7 cellular contexts compared by ENCODE assay signal in the genomic region with DNA sequence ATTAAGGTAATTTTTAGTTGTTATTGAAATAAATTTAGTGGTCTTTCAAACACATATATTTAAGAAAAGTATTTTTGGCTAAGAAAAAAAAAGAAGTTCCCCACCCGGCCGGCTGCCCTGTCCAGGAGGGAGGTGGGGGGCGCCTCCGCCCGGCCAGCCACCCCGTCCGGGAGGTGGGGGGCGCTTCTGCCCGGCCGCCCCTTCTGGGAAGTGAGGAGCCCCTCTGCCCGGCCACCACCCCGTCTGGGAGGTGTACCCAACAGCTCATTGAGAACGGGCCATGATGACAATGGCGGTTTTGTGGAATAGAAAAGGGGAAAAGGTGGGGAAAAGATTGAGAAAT. TPM values are rescaled to one million over a fixed set of nuclear protein-coding genes. Genes with fewer than 3 reads are reported as not detected.
DNase-seq lines count a peak whose midpoint lies in the region; ATAC-seq and TF ChIP-seq lines count a peak whose summit lies in the region.
"Not testable (repeated sequence)": the region's sequence is repeated elsewhere in the genome, so short reads cannot be mapped to it uniquely, and the experiment has no call there.

No MANE protein-coding gene starts in this region.

- not testable (repeated sequence) for H3K79me2 ChIP-seq in Loucy (ENCODE audit: insufficient read depth, low read length)

- ATAC-seq in CD4-positive, alpha-beta T cell (ENCODE audit: poor library complexity); activated CD8-positive, alpha-beta T cell treated with anti-CD3 and anti-CD28 coated beads for 36 hours; naive thymus-derived CD8-positive, alpha-beta T cell: not testable (repeated sequence)

- not testable (repeated sequence) for H3K9me2 ChIP-seq in Loucy (replicated peaks; ENCODE audit: low read depth, low read length)

- peak overlapping the region; percentile 80 for H3K27ac ChIP-seq in CD4-positive, alpha-beta T cell (ENCODE audit: low read depth, low read length)
- peak overlapping the region; percentile 58 for H3K27ac ChIP-seq in left ventricle myocardium inferior (replicated peaks)

- H3K4me1 ChIP-seq in Loucy (ENCODE audit: insufficient read depth, low read length, poor library complexity, severe bottlenecking), result peaks cover 37% of the 10 kb centered on the region
- H3K4me1 ChIP-seq in left ventricle myocardium inferior, result not testable (repeated sequence)

- not testable (repeated sequence) for H3K4me3 Mint-ChIP-seq in CD4-positive, alpha-beta T cell; activated CD8-positive, alpha-beta T cell treated with anti-CD3 and anti-CD28 coated beads for 36 hours; activated naive CD8-positive, alpha-beta T cell; stimulated activated naive CD8-positive, alpha-beta T cell treated with anti-CD3 and anti-CD28 coated beads, Interleukin-15, Interleukin-2, amounts not matched to agents 100 ng/mL and 50 ng/mL, for 24 hours
- H3K4me3 Mint-ChIP-seq in naive thymus-derived CD8-positive, alpha-beta T cell, result peak overlapping the region in 6 of 10 donors; percentile 65 to 87 (median 82)

- not testable (repeated sequence) for TF ChIP-seq CTCF in CD4-positive, alpha-beta T cell (IDR thresholded peaks at IDR 0.05); Loucy (conservative IDR thresholded peaks at IDR 0.05; ENCODE audit: low read length); activated CD8-positive, alpha-beta T cell treated with anti-CD3 and anti-CD28 coated beads for 36 hours (IDR thresholded peaks at IDR 0.05); left ventricle myocardium inferior (IDR thresholded peaks at IDR 0.05; ENCODE audit: borderline replicate concordance)

- not testable (repeated sequence) for H3K4me3 ChIP-seq in Loucy (ENCODE audit: low read length, poor library complexity, severe bottlenecking)
- H3K4me3 ChIP-seq in left ventricle myocardium inferior, result peak overlapping the region; percentile 21

- H3K9ac ChIP-seq in Loucy (ENCODE audit: low read depth, low read length, poor library complexity, severe bottlenecking), result not testable (repeated sequence)

- H3K9me3 ChIP-seq in CD4-positive, alpha-beta T cell (ENCODE audit: control insufficient read depth, low read length); Loucy (ENCODE audit: insufficient read depth, low read depth, low read length); left ventricle myocardium inferior (replicated peaks): not testable (repeated sequence)

- intact Hi-C loops in CD4-positive, alpha-beta T cell (cut with DNase I, micrococcal nuclease), result loop anchor here in 1 of 2 experiments (2.0 kb wide), 1 partner anchor 56 kb away; no protein-coding TSS in a partner anchor
- intact Hi-C loops in activated CD8-positive, alpha-beta T cell treated with anti-CD3 and anti-CD28 coated beads for 36 hours (cut with micrococcal nuclease), result loop anchor here (5.0 kb wide), 1 partner anchor 36 kb away; no protein-coding TSS in a partner anchor
- intact Hi-C loops in left ventricle myocardium inferior (cut with micrococcal nuclease), result not testable (repeated sequence)

- H3F3A ChIP-seq in Loucy (ENCODE audit: low read depth), result not testable (repeated sequence)

- not testable (repeated sequence) for H3K27me3 Mint-ChIP-seq in CD4-positive, alpha-beta T cell; activated CD8-positive, alpha-beta T cell treated with anti-CD3 and anti-CD28 coated beads for 36 hours; activated naive CD8-positive, alpha-beta T cell; naive thymus-derived CD8-positive, alpha-beta T cell; stimulated activated naive CD8-positive, alpha-beta T cell treated with anti-CD3 and anti-CD28 coated beads, Interleukin-15, Interleukin-2, amounts not matched to agents 100 ng/mL and 50 ng/mL, for 24 hours

- peak overlapping the region; percentile 64; the same call in 1 of the 2 replicates for H2AFZ ChIP-seq in Loucy (ENCODE audit: low read length)

- DNase-seq in CD4-positive, alpha-beta T cell; activated CD8-positive, alpha-beta T cell treated with anti-CD3 and anti-CD28 coated beads for 36 hours; left ventricle myocardium inferior; naive thymus-derived CD8-positive, alpha-beta T cell: not testable (repeated sequence)

- H3K36me3 Mint-ChIP-seq in CD4-positive, alpha-beta T cell (ENCODE audit: low read depth); activated naive CD8-positive, alpha-beta T cell; naive thymus-derived CD8-positive, alpha-beta T cell; stimulated activated naive CD8-positive, alpha-beta T cell treated with anti-CD3 and anti-CD28 coated beads, Interleukin-15, Interleukin-2, amounts not matched to agents 100 ng/mL and 50 ng/mL, for 24 hours (ENCODE audit: low read depth): not testable (repeated sequence)
- peaks cover 14% of the 10 kb centered on the region for H3K36me3 Mint-ChIP-seq in activated CD8-positive, alpha-beta T cell treated with anti-CD3 and anti-CD28 coated beads for 36 hours (ENCODE audit: low read depth)

- peak overlapping the region; percentile 97 for H3K27ac Mint-ChIP-seq in CD4-positive, alpha-beta T cell
- peak overlapping the region; percentile 99 for H3K27ac Mint-ChIP-seq in activated CD8-positive, alpha-beta T cell treated with anti-CD3 and anti-CD28 coated beads for 36 hours
- H3K27ac Mint-ChIP-seq in activated naive CD8-positive, alpha-beta T cell, result peak overlapping the region; percentile 99
- H3K27ac Mint-ChIP-seq in naive thymus-derived CD8-positive, alpha-beta T cell, result peak overlapping the region in 7 of 10 donors; percentile 57 to 100 (median 95)
- peak overlapping the region; percentile 98 for H3K27ac Mint-ChIP-seq in stimulated activated naive CD8-positive, alpha-beta T cell treated with anti-CD3 and anti-CD28 coated beads, Interleukin-15, Interleukin-2, amounts not matched to agents 100 ng/mL and 50 ng/mL, for 24 hours

- not testable (repeated sequence) for H3K9me3 Mint-ChIP-seq in CD4-positive, alpha-beta T cell; activated naive CD8-positive, alpha-beta T cell (ENCODE audit: low read depth); naive thymus-derived CD8-positive, alpha-beta T cell; stimulated activated naive CD8-positive, alpha-beta T cell treated with anti-CD3 and anti-CD28 coated beads, Interleukin-15, Interleukin-2, amounts not matched to agents 100 ng/mL and 50 ng/mL, for 24 hours
- peaks cover 11% of the 10 kb centered on the region for H3K9me3 Mint-ChIP-seq in activated CD8-positive, alpha-beta T cell treated with anti-CD3 and anti-CD28 coated beads for 36 hours

- POLR2A ChIA-PET in CD4-positive, alpha-beta T cell (lab: Charles Lee), result interaction anchor here (0.6 to 2.9 kb wide), 14 partner anchors 8 to 120 kb away, joined by 3 to 55 read pairs (median 3); no protein-coding TSS in a partner anchor
- POLR2A ChIA-PET in activated CD8-positive, alpha-beta T cell treated with anti-CD3 and anti-CD28 coated beads for 36 hours (lab: Charles Lee), result interaction anchor here (2.9 kb wide), 1 partner anchor 56 kb away, joined by 21 read pairs; no protein-coding TSS in a partner anchor
- POLR2A ChIA-PET in naive thymus-derived CD8-positive, alpha-beta T cell (lab: Charles Lee), result interaction anchor here (0.9 to 3.1 kb wide), 6 partner anchors 41 to 96 kb away, joined by 3 to 16 read pairs (median 3); no protein-coding TSS in a partner anchor

- H3K4me2 ChIP-seq in Loucy (ENCODE audit: low read depth, low read length, poor library complexity, severe bottlenecking), result peak overlapping the region; percentile 62

- H3K27me3 ChIP-seq in CD4-positive, alpha-beta T cell (ENCODE audit: control insufficient read depth, insufficient read depth, low read length); Loucy (ENCODE audit: insufficient read depth, low read length, poor library complexity, severe bottlenecking); left ventricle myocardium inferior (ENCODE audit: low read depth): not testable (repeated sequence)

- CTCF ChIA-PET in CD4-positive, alpha-beta T cell (lab: Charles Lee), result interaction anchor here (3.1 kb wide), 1 partner anchor 55 kb away, joined by 23 read pairs; no protein-coding TSS in a partner anchor
- CTCF ChIA-PET in activated CD8-positive, alpha-beta T cell treated with anti-CD3 and anti-CD28 coated beads for 36 hours (lab: Charles Lee), result interaction anchor here (1.1 to 3.4 kb wide), 3 partner anchors 10 to 71 kb away, joined by 4 to 49 read pairs (median 16); a partner anchor contains a TSS

- not testable (repeated sequence) for H3K36me3 ChIP-seq in Loucy (ENCODE audit: insufficient read depth, low read length); left ventricle myocardium inferior

- peaks cover 39% of the 10 kb centered on the region for H3K4me1 Mint-ChIP-seq in CD4-positive, alpha-beta T cell (ENCODE audit: low read depth)
- H3K4me1 Mint-ChIP-seq in activated CD8-positive, alpha-beta T cell treated with anti-CD3 and anti-CD28 coated beads for 36 hours (ENCODE audit: low read depth), result peaks cover 41% of the 10 kb centered on the region
- H3K4me1 Mint-ChIP-seq in activated naive CD8-positive, alpha-beta T cell (ENCODE audit: low read depth), result peaks cover 45% of the 10 kb centered on the region
- peaks cover 8 to 58% (median 39%) of the 10 kb centered on the region in 4 donors for H3K4me1 Mint-ChIP-seq in naive thymus-derived CD8-positive, alpha-beta T cell
- peaks cover 44% of the 10 kb centered on the region for H3K4me1 Mint-ChIP-seq in stimulated activated naive CD8-positive, alpha-beta T cell treated with anti-CD3 and anti-CD28 coated beads, Interleukin-15, Interleukin-2, amounts not matched to agents 100 ng/mL and 50 ng/mL, for 24 hours (ENCODE audit: low read depth)

- not testable (repeated sequence) for H4K20me1 ChIP-seq in Loucy (ENCODE audit: insufficient read depth, low read length, poor library complexity, severe bottlenecking)

RNA-seq across cellular contexts. Expression of a gene that starts 53.5 kb away (rescaled TPM):
- 100 to 1,000 TPM; 478 to 497 TPM for total RNA-seq in CD4-positive, alpha-beta T cell
- total RNA-seq in activated CD8-positive, alpha-beta T cell treated with anti-CD3 and anti-CD28 coated beads for 36 hours, result 10 to 100 TPM; 82.8 to 83.0 TPM
- 4.9 TPM for total RNA-seq in left ventricle myocardium inferior
- 100 to 1,000 TPM; 579 to 642 TPM for total RNA-seq in naive thymus-derived CD8-positive, alpha-beta T cell
- polyA plus RNA-seq in naive thymus-derived CD8-positive, alpha-beta T cell, result 100 to 1,000 TPM; 181 to 431 (median 312) TPM

Comparison
In these comparisons a context has a peak if more than half of its experiments do, and no peak if none do; other contexts are left out.
1. RNA of a gene that starts 53.5 kb away (total RNA-seq): 579 to 642 TPM in naive thymus-derived CD8-positive, alpha-beta T cell, 478 to 497 TPM in CD4-positive, alpha-beta T cell and 82.8 to 83.0 TPM in activated CD8-positive, alpha-beta T cell treated with anti-CD3 and anti-CD28 coated beads for 36 hours; 4.9 TPM in left ventricle myocardium inferior (single experiment); every median in the first group is over 10 times any median in the second.
2. Peak in every context shown above with its lines, with median percentiles within 50 percentile points of each other: H3K27ac Mint-ChIP-seq.